ENCODE assay signal across 9 cellular contexts in the genomic region with DNA sequence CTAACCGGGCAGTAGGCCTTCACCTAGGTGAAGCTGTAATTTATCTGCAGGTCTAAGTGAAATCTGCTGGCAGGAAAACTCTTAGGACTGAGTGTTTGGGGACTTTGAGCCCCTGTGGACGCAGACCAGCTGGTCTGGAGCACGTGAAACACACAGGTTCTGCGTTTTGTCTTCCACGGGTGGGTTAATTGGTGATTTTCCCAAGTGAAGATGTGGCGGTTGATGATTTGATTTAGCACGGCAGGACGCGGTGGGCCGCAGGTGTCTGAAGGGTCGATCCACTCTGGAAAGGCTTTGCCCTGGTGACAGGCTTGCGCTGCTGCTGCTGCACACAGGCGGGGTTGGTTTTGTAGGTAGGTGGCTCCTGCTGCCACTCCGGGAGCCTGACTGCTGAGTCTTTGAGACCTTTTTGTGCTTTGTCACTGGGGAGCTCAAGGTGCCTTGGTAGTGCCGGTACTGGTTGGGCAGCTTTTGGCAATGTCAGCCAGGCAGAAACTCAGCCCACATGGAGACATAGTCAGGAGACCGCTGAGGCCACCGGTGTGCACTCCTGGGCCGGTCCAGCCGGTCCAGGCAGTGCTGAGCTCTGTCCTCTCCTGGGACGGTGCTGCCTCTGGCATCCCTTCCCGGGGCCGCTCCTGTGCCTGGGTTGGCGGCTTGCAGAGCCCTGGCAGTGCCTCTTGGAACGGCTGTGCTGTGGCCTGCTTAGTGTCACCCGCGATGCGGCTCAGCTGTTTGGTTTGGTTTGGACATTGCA. TPM values are rescaled to one million over a fixed set of nuclear protein-coding genes. Genes with fewer than 3 reads are reported as not detected.
DNase-seq lines count a peak whose midpoint lies in the region; ATAC-seq and TF ChIP-seq lines count a peak whose summit lies in the region.
"Had no signal": no experiment of that assay in that cellular context is flagged by ENCODE, and none has a peak within 500 bp of the region (broad histone marks: within the 10 kb centered on the region; RNA-seq: fewer than 3 reads in every experiment).

No MANE protein-coding gene starts in this region.

- peaks cover 30% of the 10 kb centered on the region for H3K79me2 ChIP-seq in fibroblast of lung (ENCODE audit: control insufficient read depth, insufficient read depth, low read length)

- BruUV-seq in Panc1 (replicated peaks; lab: Mats Ljungman, UMichigan), result no TSS peak

- H3K36me3 Mint-ChIP-seq in nephron progenitor cell (ENCODE audit: low read depth), result no peaks in the 10 kb centered on the region
- H3K36me3 Mint-ChIP-seq in stimulated activated memory B cell treated with anti-CD40 and anti-IgM and Interleukin-4, amounts not matched to agents 10 μg/mL and 1 μg/mL and 100 μg/mL, for 72 hours, result no peaks in the 10 kb centered on the region

- in situ Hi-C loops in Panc1 (cut with HindIII; ENCODE audit: low pct_unique_long_range_greater_than_20kb, low sequenced_read_pairs), result no loop called here

- POLR2A ChIA-PET in Panc1 (lab: Charles Lee), result interaction anchor here (0.6 to 0.9 kb wide), 3 partner anchors 9 to 187 kb away, joined by 3 read pairs; no protein-coding TSS in a partner anchor

- no peak overlapping the region for H3K27ac Mint-ChIP-seq in nephron progenitor cell
- H3K27ac Mint-ChIP-seq in stimulated activated memory B cell treated with anti-CD40 and anti-IgM and Interleukin-4, amounts not matched to agents 10 μg/mL and 1 μg/mL and 100 μg/mL, for 72 hours, result no peak overlapping the region

- H3K4me3 Mint-ChIP-seq in nephron progenitor cell, result peak overlapping the region; percentile 93
- no peak overlapping the region for H3K4me3 Mint-ChIP-seq in stimulated activated memory B cell treated with anti-CD40 and anti-IgM and Interleukin-4, amounts not matched to agents 10 μg/mL and 1 μg/mL and 100 μg/mL, for 72 hours

- H3K36me3 ChIP-seq in Panc1 (ENCODE audit: control insufficient read depth, insufficient read depth, low read length), result peaks cover 7% of the 10 kb centered on the region; the same call in 1 of the 2 replicates
- H3K36me3 ChIP-seq in fibroblast of lung (ENCODE audit: control insufficient read depth, insufficient read depth, low read length), result peaks cover 2% of the 10 kb centered on the region

- no peaks in the 10 kb centered on the region for H3K9me3 ChIP-seq in Panc1 (ENCODE audit: control insufficient read depth, insufficient read depth, low read depth, low read length)
- no peaks in the 10 kb centered on the region for H3K9me3 ChIP-seq in fibroblast of lung (ENCODE audit: control insufficient read depth, insufficient read depth, low read depth, low read length)

- H3K4me1 Mint-ChIP-seq in nephron progenitor cell, result peaks cover 66% of the 10 kb centered on the region
- H3K4me1 Mint-ChIP-seq in stimulated activated memory B cell treated with anti-CD40 and anti-IgM and Interleukin-4, amounts not matched to agents 10 μg/mL and 1 μg/mL and 100 μg/mL, for 72 hours, result peaks cover 23% of the 10 kb centered on the region

- no peaks in the 10 kb centered on the region for H4K20me1 ChIP-seq in fibroblast of lung (ENCODE audit: control insufficient read depth, extremely low read depth, insufficient read depth, low read length)

- ATAC-seq in Panc1 (no peak), GM21825 (IDR thresholded peaks at IDR 0.05; ENCODE audit: unreplicated experiment) (no peak), GM18498 (IDR thresholded peaks at IDR 0.05; ENCODE audit: unreplicated experiment) (no peak)
- no peak for ATAC-seq in stimulated activated memory B cell treated with anti-CD40 and anti-IgM and Interleukin-4, amounts not matched to agents 10 μg/mL and 1 μg/mL and 100 μg/mL, for 72 hours

- no peak for DNase-seq in Panc1 (ENCODE audit: low read depth, low spot score)
- DNase-seq in fibroblast of lung (ENCODE audit: low read depth in 2 of 2), result no peak
- no peak for DNase-seq in nephron progenitor cell
- no peak for DNase-seq in COLO829 (ENCODE audit: low spot score)
- DNase-seq: NCI-H510A treated with DMSO at 0.1 percent for 48 hours had no signal

- H3K9me3 Mint-ChIP-seq in nephron progenitor cell, result no peaks in the 10 kb centered on the region
- H3K9me3 Mint-ChIP-seq in stimulated activated memory B cell treated with anti-CD40 and anti-IgM and Interleukin-4, amounts not matched to agents 10 μg/mL and 1 μg/mL and 100 μg/mL, for 72 hours, result no peaks in the 10 kb centered on the region

- intact Hi-C loops in Panc1 (cut with micrococcal nuclease; ENCODE audit: unreplicated experiment), result loop anchor here (5.0 kb wide), 1 partner anchor 60 kb away; no protein-coding TSS in a partner anchor

- CTCF ChIA-PET in Panc1 (lab: Charles Lee), result interaction anchor here (0.9 kb wide), 2 partner anchors 12 to 61 kb away, joined by 4 read pairs; no protein-coding TSS in a partner anchor

- H2AFZ ChIP-seq in fibroblast of lung (ENCODE audit: low read length), result no peak overlapping the region

- peak overlapping the region; percentile 69 for H3K27ac ChIP-seq in 22Rv1
- peak overlapping the region; percentile 99 for H3K27ac ChIP-seq in Panc1 (ENCODE audit: low read length)
- H3K27ac ChIP-seq in fibroblast of lung (ENCODE audit: insufficient read depth, low read length), result no peak overlapping the region

- peaks cover 51% of the 10 kb centered on the region for H3K4me1 ChIP-seq in Panc1 (ENCODE audit: control insufficient read depth, insufficient read depth, low read length)
- H3K4me1 ChIP-seq in fibroblast of lung (ENCODE audit: control insufficient read depth, extremely low read depth, insufficient read depth, low read length), result peaks cover 9% of the 10 kb centered on the region

- TF ChIP-seq CTCF in 22Rv1 (IDR thresholded peaks at IDR 0.05), result no peak
- TF ChIP-seq CTCF in Panc1 (IDR thresholded peaks at IDR 0.05), result no peak
- TF ChIP-seq CTCF in fibroblast of lung (conservative IDR thresholded peaks at IDR 0.05 in 1 of 2, IDR thresholded peaks at IDR 0.05 in 1 of 2; ENCODE audit: low read depth in 1 of 2, low read length in 2 of 2), result no peak
- no peak for TF ChIP-seq CTCF in nephron progenitor cell (IDR thresholded peaks at IDR 0.05)

- H3K27me3 ChIP-seq in Panc1 (ENCODE audit: control insufficient read depth, insufficient read depth, low read length) (no peaks in the 10 kb centered on the region), fibroblast of lung (ENCODE audit: control insufficient read depth, insufficient read depth, low read length) (no peaks in the 10 kb centered on the region)

- peak overlapping the region; percentile 59 to 87 for H3K4me3 ChIP-seq in Panc1 (ENCODE audit: low read depth in 2 of 2, low read length in 2 of 2)
- peak overlapping the region in 1 of 4 experiments; percentile 63 for H3K4me3 ChIP-seq in fibroblast of lung (replicated peaks in 1 of 4; ENCODE audit: control extremely low read depth in 1 of 4, insufficient read depth in 1 of 4, low read depth in 3 of 4, low read length in 4 of 4)

- no peak overlapping the region for H3K9ac ChIP-seq in fibroblast of lung (ENCODE audit: insufficient read depth, low read length)

- peak overlapping the region; percentile 17 for H3K4me2 ChIP-seq in fibroblast of lung (ENCODE audit: extremely low read depth, insufficient read depth, low read length)

- peaks cover 9% of the 10 kb centered on the region for H3K27me3 Mint-ChIP-seq in nephron progenitor cell (ENCODE audit: low read depth, poor library complexity)
- H3K27me3 Mint-ChIP-seq in stimulated activated memory B cell treated with anti-CD40 and anti-IgM and Interleukin-4, amounts not matched to agents 10 μg/mL and 1 μg/mL and 100 μg/mL, for 72 hours, result peaks cover 90% of the 10 kb centered on the region

RNA-seq across cellular contexts. Expression of a gene that starts 2.3 kb away (rescaled TPM):
- total RNA-seq in Panc1 (2021; ENCODE audit: unreplicated experiment) (125 TPM), fibroblast of lung (10.0 and 13.4 TPM in 2 replicates)
- 117 TPM for polyA plus RNA-seq in Panc1 (2012; ENCODE audit: insufficient read length)
- 6.0 and 10.9 TPM in 2 replicates for polyA plus RNA-seq in fibroblast of lung
- 11.7 and 22.1 TPM in 2 replicates for polyA plus RNA-seq in fibroblast of lung (2012)
- polyA minus RNA-seq in fibroblast of lung (ENCODE audit: low replicate concordance), result 15.5 and 29.9 TPM in 2 replicates

RNA-seq across cellular contexts. Expression of a gene that starts 45.6 kb away (rescaled TPM):
- 43.7 TPM for total RNA-seq in Panc1 (2021; ENCODE audit: unreplicated experiment)
- polyA plus RNA-seq in Panc1 (2012; ENCODE audit: insufficient read length), result 39.1 TPM
- 9.2 and 11.2 TPM in 2 replicates for total RNA-seq in fibroblast of lung
- polyA plus RNA-seq in fibroblast of lung, result 30.1 and 34.4 TPM in 2 replicates
- 33.4 and 34.9 TPM in 2 replicates for polyA plus RNA-seq in fibroblast of lung (2012)
- polyA minus RNA-seq in fibroblast of lung (ENCODE audit: low replicate concordance), result 7.2 and 12.8 TPM in 2 replicates
